8 cellular contexts compared by ENCODE assay signal in genomic region chr10:5666324-5667220, GRCh38. TPM values are rescaled to one million over a fixed set of nuclear protein-coding genes. Genes with fewer than 3 reads are reported as not detected.
DNase-seq lines count a peak whose midpoint lies in the region; ATAC-seq, FAIRE-seq and TF ChIP-seq lines count a peak whose summit lies in the region.

Gene ASB13 (minus strand): TSS chr10:5666595. CDS start chr10:5666551, 44 bp downstream.

- DNase-seq in COR-L47 (lab: John Stamatoyannopoulos, UW) = peak; percentile 16
- peak; percentile 36 for DNase-seq in M059J (ENCODE audit: low read depth)
- peak; percentile 50 for DNase-seq in activated CD4-positive, CD25-positive, alpha-beta regulatory T cell treated with anti-CD3 and anti-CD28 coated beads, Interleukin-2, amount 50 U/mL, for 72 hours
- peak; percentile 10 for DNase-seq in effector CD4-positive, alpha-beta T cell
- DNase-seq in lower lobe of right lung = peak; percentile 85
- DNase-seq in stimulated activated CD4-positive, alpha-beta T cell treated with anti-CD3 and anti-CD28 coated beads, Interleukin-4, amount 100 ng/mL, for 24 hours = peak; percentile 40
- DNase-seq in GM12892 (ENCODE audit: insufficient read length) = no peak

- peaks cover 20% of the 10 kb centered on the region for H3K4me1 ChIP-seq in lower lobe of right lung

- H3K27ac ChIP-seq in lower lobe of right lung = peak within 1 kb of the TSS; percentile 85

- ATAC-seq in GM21528 (IDR thresholded peaks at IDR 0.05; ENCODE audit: low FRiP score, unreplicated experiment) (peak; percentile 71), lower lobe of right lung (peak; percentile 96 to 98)

- no peaks in the 10 kb centered on the region for H3K36me3 ChIP-seq in lower lobe of right lung

- TF ChIP-seq POLR2A in GM12892 (IDR thresholded peaks at IDR 0.05; ENCODE audit: low read depth, low read length) = no peak

- no peaks in the 10 kb centered on the region for H3K9me3 ChIP-seq in lower lobe of right lung

- H3K4me3 ChIP-seq in lower lobe of right lung = peak within 1 kb of the TSS; percentile 88

- intact Hi-C loops in lower lobe of right lung (cut with DNase I) = no loop called here

- no peaks in the 10 kb centered on the region for H3K27me3 ChIP-seq in lower lobe of right lung (ENCODE audit: low read depth)

- no peak for FAIRE-seq in GM12892 (lab: Jason Lieb, UNC)

- no peak for TF ChIP-seq CTCF in lower lobe of right lung (IDR thresholded peaks at IDR 0.05)

RNA-seq across cellular contexts. Expression of gene ASB13, which starts in this region (rescaled TPM):
- total RNA-seq in M059J (2014; rRNA removed; shearing (Covaris generic)) = 7.0 and 8.4 TPM in 2 replicates
- 27.6 TPM for total RNA-seq in lower lobe of right lung
- polyA plus RNA-seq in GM12892 (2012; ENCODE audit: missing spikeins) = 0.53 TPM
